ENCODE assay signal across 22 cellular contexts in genomic region chr4:1690698-1691097, GRCh38. TPM values are rescaled to one million over a fixed set of nuclear protein-coding genes. Genes with fewer than 3 reads are reported as not detected.
DNase-seq lines count a peak whose midpoint lies in the region; ATAC-seq, FAIRE-seq and TF ChIP-seq lines count a peak whose summit lies in the region.
"Had no signal": no experiment of that assay in that cellular context is flagged by ENCODE, and none has a peak within 500 bp of the region (broad histone marks: within the 10 kb centered on the region; RNA-seq: fewer than 3 reads in every experiment).

No MANE protein-coding gene starts in this region.

- DNase-seq in cardiac muscle cell (ENCODE audit: low read depth in 1 of 2, low spot score in 1 of 2) = no peak
- no peak for DNase-seq in cardiac septum (ENCODE audit: low spot score)
- no peak for DNase-seq in GM12878 (ENCODE audit: low read depth, low spot score)
- peak; percentile 26 for DNase-seq in lower lobe of right lung
- no peak for DNase-seq in testis
- DNase-seq in ACHN = no peak
- no peak for DNase-seq in NCI-H1092 (lab: John Stamatoyannopoulos, UW)
- DNase-seq in uterus = no peak
- DNase-seq: BE2C; DMS79; H7; HFFc6; NCI-H1105; NCI-H146; NCI-H2029; NCI-H2227 treated with DMSO at 0.1 percent for 48 hours; NCI-H510A; NCI-H748 treated with DMSO at 0.1 percent for 48 hours; NK-92 treated with Interleukin-12 subunit alpha and Interleukin-12 subunit beta, amount 100 ng/mL, for 24 hours had no signal

- TF ChIP-seq CTCF in cardiac muscle cell (IDR thresholded peaks at IDR 0.05; ENCODE audit: low read depth, low read length) = no peak
- no peak for TF ChIP-seq CTCF in GM12878 (IDR thresholded peaks at IDR 0.05 in 2 of 3, conservative IDR thresholded peaks at IDR 0.05 in 1 of 3; ENCODE audit: control insufficient read depth in 2 of 3, extremely low read depth in 1 of 3, insufficient read depth in 1 of 3, low read depth in 3 of 3, low read length in 3 of 3)
- no peak for TF ChIP-seq CTCF in lower lobe of right lung (IDR thresholded peaks at IDR 0.05)
- no peak for TF ChIP-seq CTCF in testis (IDR thresholded peaks at IDR 0.05)
- TF ChIP-seq CTCF in uterus (IDR thresholded peaks at IDR 0.05) = no peak

- no peaks in the 10 kb centered on the region for H3K79me2 ChIP-seq in GM12878 (ENCODE audit: control insufficient read depth, insufficient read depth, low read length)

- H3K27ac ChIP-seq in cardiac muscle cell = peak overlapping the region; percentile 28
- no peak overlapping the region for H3K27ac ChIP-seq in GM12878 (ENCODE audit: control insufficient read depth, insufficient read depth)
- no peak overlapping the region for H3K27ac ChIP-seq in lower lobe of right lung
- no peak overlapping the region for H3K27ac ChIP-seq in testis
- no peak overlapping the region for H3K27ac ChIP-seq in uterus
- H3K27ac ChIP-seq: A549, KMS-11 had no signal

- H3K4me3 ChIP-seq in cardiac muscle cell = no peak overlapping the region
- no peak overlapping the region for H3K4me3 ChIP-seq in GM12878
- no peak overlapping the region for H3K4me3 ChIP-seq in lower lobe of right lung
- no peak overlapping the region for H3K4me3 ChIP-seq in testis
- H3K4me3 ChIP-seq in uterus = no peak overlapping the region
- H3K4me3 ChIP-seq: A549 had no signal

- H3K27me3 ChIP-seq in cardiac muscle cell (no peaks in the 10 kb centered on the region), GM12878 (replicated peaks in 1 of 2; ENCODE audit: control insufficient read depth in 2 of 2, insufficient read depth in 2 of 2, low read length in 1 of 2) (no peaks in the 10 kb centered on the region), lower lobe of right lung (ENCODE audit: low read depth) (no peaks in the 10 kb centered on the region), testis (no peaks in the 10 kb centered on the region), uterus (no peaks in the 10 kb centered on the region)
- H3K27me3 ChIP-seq: BE2C had no signal

- SMC1A ChIA-PET in GM12878 (lab: Charles Lee; ENCODE audit: uncharacterized antibody, unreplicated experiment) = interaction anchor here (4.3 to 8.0 kb wide), 2 partner anchors 18 to 32 kb away, joined by 34 to 132 read pairs; partner anchors contain the start of genes TACC3 and TMEM129

- no peak overlapping the region for H3K4me2 ChIP-seq in GM12878 (ENCODE audit: control insufficient read depth, insufficient read depth)
- H3K4me2 ChIP-seq: A549, KMS-11 had no signal

- H3K36me3 ChIP-seq in cardiac muscle cell = peaks cover 27% of the 10 kb centered on the region
- peaks cover 23 to 25% of the 10 kb centered on the region in 2 experiments; a peak in 3 of 4 replicates for H3K36me3 ChIP-seq in GM12878 (ENCODE audit: control insufficient read depth in 2 of 2, insufficient read depth in 2 of 2, low read length in 1 of 2)
- H3K36me3 ChIP-seq in lower lobe of right lung = peaks cover 55% of the 10 kb centered on the region
- no peaks in the 10 kb centered on the region for H3K36me3 ChIP-seq in testis (ENCODE audit: low read depth, missing control alignments)
- no peaks in the 10 kb centered on the region for H3K36me3 ChIP-seq in uterus

- in situ Hi-C loops in GM12878 (cut with MboI) = loop anchor here (5.0 kb wide), 1 partner anchor 37 kb away; no protein-coding TSS in a partner anchor
- in situ Hi-C loops in ACHN (cut with HindIII; ENCODE audit: low pct_ligation_motif_present, low pct_unique_long_range_greater_than_20kb, low sequenced_read_pairs) = no loop called here

- POLR2A ChIA-PET in GM12878 (lab: Charles Lee) = interaction anchor here (1.3 kb wide), 1 partner anchor 22 kb away, joined by 4 read pairs; the partner anchor contains the start of gene SLBP

- TF ChIP-seq RAD21 in GM12878 (IDR thresholded peaks at IDR 0.05; ENCODE audit: insufficient read depth, low read depth, low read length) = no peak

- intact Hi-C loops in cardiac septum (cut with DNase I) (no loop called here), GM12878 (cut with micrococcal nuclease; ENCODE audit: unreplicated experiment) (no loop called here), lower lobe of right lung (cut with DNase I) (loop anchor here (5.0 kb wide), 1 partner anchor 37 kb away; no protein-coding TSS in a partner anchor), testis (cut with DNase I; ENCODE audit: low total_unique reads) (loop anchor here (5.0 kb wide), 1 partner anchor 37 kb away; no protein-coding TSS in a partner anchor), uterus (cut with DNase I; ENCODE audit: low total_unique reads) (loop anchor here (5.0 kb wide), 1 partner anchor 37 kb away; no protein-coding TSS in a partner anchor)

- no peak for FAIRE-seq in GM12878 (lab: Jason Lieb, UNC)
- FAIRE-seq: A549, HTR-8/SVneo had no signal

- RAD21 ChIA-PET in GM12878 (lab: Charles Lee; ENCODE audit: unreplicated experiment) = interaction anchor here (1.3 kb wide), 1 partner anchor 18 kb away, joined by 5 read pairs; no protein-coding TSS in a partner anchor

- TF ChIP-seq EP300 in GM12878 (IDR thresholded peaks at IDR 0.05; ENCODE audit: borderline replicate concordance in 1 of 2, control insufficient read depth in 1 of 2, low read depth in 2 of 2, low read length in 2 of 2) = no peak

- H3K9ac ChIP-seq in GM12878 (ENCODE audit: control insufficient read depth, insufficient read depth, low read length) = no peak overlapping the region
- H3K9ac ChIP-seq: KMS-11 had no signal

- ATAC-seq in GM12878 (no peak), lower lobe of right lung (no peak)
- ATAC-seq: A549 had no signal

- TF ChIP-seq POLR2A in GM12878 (IDR thresholded peaks at IDR 0.05; ENCODE audit: low read depth, low read length) (peak; percentile 58), testis (IDR thresholded peaks at IDR 0.05) (no peak), uterus (IDR thresholded peaks at IDR 0.05) (no peak)

- H3K9me3 ChIP-seq in cardiac muscle cell (ENCODE audit: low read depth) = no peaks in the 10 kb centered on the region
- no peaks in the 10 kb centered on the region for H3K9me3 ChIP-seq in GM12878 (replicated peaks; ENCODE audit: control insufficient read depth, insufficient read depth, low read length)
- H3K9me3 ChIP-seq in lower lobe of right lung = no peaks in the 10 kb centered on the region
- no peaks in the 10 kb centered on the region for H3K9me3 ChIP-seq in testis
- no peaks in the 10 kb centered on the region for H3K9me3 ChIP-seq in uterus
- H3K9me3 ChIP-seq: A549, BE2C had no signal

- H4K20me1 ChIP-seq in GM12878 (ENCODE audit: control insufficient read depth, insufficient read depth) = no peaks in the 10 kb centered on the region

- BruUV-seq in GM12878 (replicated peaks; lab: Mats Ljungman, UMichigan) = no TSS peak

- CTCF ChIA-PET in GM12878 (lab: Yijun Ruan, JAX) = interaction anchor here (1.5 to 8.3 kb wide), 2 partner anchors 17 to 119 kb away, joined by 4 to 258 read pairs; partner anchors contain the start of gene SLBP

- WGBS in GM12878 (ENCODE audit: insufficient coverage, insufficient replicate concordance, low lambda C conversion rate, missing lambda C conversion rate) = 100% methylated on average over 3 of the region's 3 CpGs
- 70 to 80% methylated on average over 1 to 3 of the region's 3 CpGs for WGBS in testis, 2 donors

- no peak overlapping the region for H2AFZ ChIP-seq in GM12878 (ENCODE audit: control insufficient read depth, low read depth, low read length)

- H3K4me1 ChIP-seq in cardiac muscle cell (ENCODE audit: low read depth) (no peaks in the 10 kb centered on the region), GM12878 (ENCODE audit: control insufficient read depth, insufficient read depth, low read length) (no peaks in the 10 kb centered on the region), lower lobe of right lung (peaks cover 6% of the 10 kb centered on the region), testis (no peaks in the 10 kb centered on the region), uterus (no peaks in the 10 kb centered on the region)
- H3K4me1 ChIP-seq: A549, BE2C had no signal

RNA-seq across cellular contexts. Expression of gene FAM53A, which starts 6.6 kb away (rescaled TPM):
- total RNA-seq in cardiac muscle cell (7.1 and 11.8 TPM in 2 replicates), cardiac septum (1.00 TPM), GM12878 (2014; rRNA removed) (0.40 and 1.4 TPM in 2 replicates), GM12878 (2014; rRNA removed; fragmentation: Illumina TruSeq; extraction: Trizol) (0.32 and 0.40 TPM in 2 replicates), GM12878 (2021) (0.77 and 0.87 TPM in 2 replicates), lower lobe of right lung (1.7 TPM), testis (10 to 100 TPM; 41.3 to 60.8 TPM), uterus (1 to 10 TPM in 2 of 4 donors, not detected in 2; 1.3 to 3.2 TPM)
- polyA plus RNA-seq in cardiac muscle cell (7.1 and 11.4 TPM in 2 replicates), GM12878 (2011; rRNA removed) (0.30 and 0.37 TPM in 2 replicates), GM12878 (2014; fragmentation: Illumina TruSeq; extraction: Trizol) (0.09 TPM in 1 of 2 replicates, not detected in the other), GM12878 (2014; fragmentation: Nextera tagmentation; extraction: Ambion mirVana) (under 1 TPM in 1 of 2 experiments, not detected in 1; 0.02 TPM), GM12878 (2014; rRNA removed) (0.44 and 1.3 TPM in 2 replicates), GM12878 (2016; fragmentation: Nextera tagmentation; extraction: Ambion mirVana) (under 1 TPM in 1 of 2 experiments, not detected in 1; 0.32 TPM), testis (ENCODE audit: insufficient read depth, low read depth, low replicate concordance) (24.2 TPM)
- 1.7 and 1.9 TPM in 2 replicates for total RNA-seq in GM12878 (2013; cell fraction: nucleolus; rRNA removed)
- polyA plus RNA-seq in GM12878 (2011; ENCODE audit: low read depth) = not detected
- polyA plus RNA-seq in GM12878 (2011; cell fraction: cytosol; rRNA removed) = 0.54 and 0.64 TPM in 2 replicates
- polyA plus RNA-seq in GM12878 (2011; cell fraction: nucleus; rRNA removed) = 0.88 and 1.4 TPM in 2 replicates
- polyA plus RNA-seq in GM12878 (2012) = 0.66 and 1.7 TPM in 2 replicates
- 0.44 and 0.77 TPM in 2 replicates for polyA minus RNA-seq in GM12878 (2011; rRNA and poly(A)+ RNA removed)
- polyA minus RNA-seq in GM12878 (2011; cell fraction: cytosol; rRNA and poly(A)+ RNA removed) = not detected in 2 replicates
- polyA minus RNA-seq in GM12878 (2011; cell fraction: nucleus; rRNA and poly(A)+ RNA removed) = 0.60 and 0.86 TPM in 2 replicates

RNA-seq across cellular contexts. Expression of gene SLBP, which starts 21.4 kb away (rescaled TPM):
- total RNA-seq in cardiac muscle cell (39.9 and 63.3 TPM in 2 replicates), cardiac septum (12.1 TPM), GM12878 (2014; rRNA removed) (185 and 205 TPM in 2 replicates), GM12878 (2014; rRNA removed; fragmentation: Illumina TruSeq; extraction: Trizol) (138 and 147 TPM in 2 replicates), GM12878 (2021) (111 and 114 TPM in 2 replicates), lower lobe of right lung (31.6 TPM), testis (100 to 1,000 TPM; 137 to 173 TPM), uterus (10 to 100 TPM; 25.0 to 56.4 (median 41.4) TPM)
- polyA plus RNA-seq in cardiac muscle cell (62.0 TPM in 2 replicates), GM12878 (2011; rRNA removed) (168 and 247 TPM in 2 replicates), GM12878 (2014; fragmentation: Illumina TruSeq; extraction: Trizol) (206 and 227 TPM in 2 replicates), GM12878 (2014; fragmentation: Nextera tagmentation; extraction: Ambion mirVana) (100 to 1,000 TPM in 1 of 2 experiments, 10 to 100 TPM in 1; 94.4 to 101 TPM), GM12878 (2014; rRNA removed) (142 and 148 TPM in 2 replicates), GM12878 (2016; fragmentation: Nextera tagmentation; extraction: Ambion mirVana) (100 to 1,000 TPM; 277 to 278 TPM), testis (ENCODE audit: insufficient read depth, low read depth, low replicate concordance) (118 TPM)
- total RNA-seq in GM12878 (2013; cell fraction: nucleolus; rRNA removed) = 19.4 and 19.5 TPM in 2 replicates
- polyA plus RNA-seq in GM12878 (2011; ENCODE audit: low read depth) = 68.6 TPM
- polyA plus RNA-seq in GM12878 (2011; cell fraction: cytosol; rRNA removed) = 91.0 and 98.4 TPM in 2 replicates
- 60.3 and 79.5 TPM in 2 replicates for polyA plus RNA-seq in GM12878 (2011; cell fraction: nucleus; rRNA removed)
- 69.3 and 70.1 TPM in 2 replicates for polyA plus RNA-seq in GM12878 (2012)
- 64.3 and 65.5 TPM in 2 replicates for polyA minus RNA-seq in GM12878 (2011; rRNA and poly(A)+ RNA removed)
- 42.9 and 43.9 TPM in 2 replicates for polyA minus RNA-seq in GM12878 (2011; cell fraction: cytosol; rRNA and poly(A)+ RNA removed)
- 13.2 and 26.1 TPM in 2 replicates for polyA minus RNA-seq in GM12878 (2011; cell fraction: nucleus; rRNA and poly(A)+ RNA removed)

RNA-seq across cellular contexts. Expression of gene TMEM129, which starts 30.4 kb away (rescaled TPM):
- total RNA-seq in cardiac muscle cell (174 and 175 TPM in 2 replicates), cardiac septum (38.1 TPM), GM12878 (2014; rRNA removed) (18.4 and 20.9 TPM in 2 replicates), GM12878 (2014; rRNA removed; fragmentation: Illumina TruSeq; extraction: Trizol) (7.7 and 9.0 TPM in 2 replicates), GM12878 (2021) (19.3 and 20.4 TPM in 2 replicates), lower lobe of right lung (30.9 TPM), testis (10 to 100 TPM; 76.1 to 76.4 TPM), uterus (10 to 100 TPM; 31.0 to 99.7 (median 42.7) TPM)
- polyA plus RNA-seq in cardiac muscle cell (124 and 137 TPM in 2 replicates), GM12878 (2011; rRNA removed) (4.0 and 8.6 TPM in 2 replicates), GM12878 (2014; fragmentation: Illumina TruSeq; extraction: Trizol) (2.1 and 7.2 TPM in 2 replicates), GM12878 (2014; fragmentation: Nextera tagmentation; extraction: Ambion mirVana) (under 1 TPM; 0.19 to 0.46 TPM), GM12878 (2014; rRNA removed) (24.9 and 25.1 TPM in 2 replicates), GM12878 (2016; fragmentation: Nextera tagmentation; extraction: Ambion mirVana) (10 to 100 TPM; 17.3 to 23.2 TPM), testis (ENCODE audit: insufficient read depth, low read depth, low replicate concordance) (34.0 TPM)
- 20.1 and 24.9 TPM in 2 replicates for total RNA-seq in GM12878 (2013; cell fraction: nucleolus; rRNA removed)
- 3.5 TPM for polyA plus RNA-seq in GM12878 (2011; ENCODE audit: low read depth)
- 15.0 and 28.3 TPM in 2 replicates for polyA plus RNA-seq in GM12878 (2011; cell fraction: cytosol; rRNA removed)
- polyA plus RNA-seq in GM12878 (2011; cell fraction: nucleus; rRNA removed) = 37.7 and 44.3 TPM in 2 replicates
- 10.2 and 12.3 TPM in 2 replicates for polyA plus RNA-seq in GM12878 (2012)
- 6.2 and 15.6 TPM in 2 replicates for polyA minus RNA-seq in GM12878 (2011; rRNA and poly(A)+ RNA removed)
- 6.4 and 6.9 TPM in 2 replicates for polyA minus RNA-seq in GM12878 (2011; cell fraction: cytosol; rRNA and poly(A)+ RNA removed)
- 7.4 and 9.1 TPM in 2 replicates for polyA minus RNA-seq in GM12878 (2011; cell fraction: nucleus; rRNA and poly(A)+ RNA removed)

RNA-seq across cellular contexts. Expression of gene TACC3, which starts 30.6 kb away (rescaled TPM):
- total RNA-seq in cardiac muscle cell (14.4 and 78.2 TPM in 2 replicates), cardiac septum (4.1 TPM), GM12878 (2014; rRNA removed) (48.1 and 66.7 TPM in 2 replicates), GM12878 (2014; rRNA removed; fragmentation: Illumina TruSeq; extraction: Trizol) (44.5 and 48.6 TPM in 2 replicates), GM12878 (2021) (120 and 121 TPM in 2 replicates), lower lobe of right lung (19.3 TPM), testis (100 to 1,000 TPM in 1 of 2 donors, 10 to 100 TPM in 1; 82.9 to 112 TPM), uterus (10 to 100 TPM in 1 of 4 donors, 1 to 10 TPM in 3; 4.6 to 15.6 (median 7.3) TPM)
- polyA plus RNA-seq in cardiac muscle cell (18.1 and 73.1 TPM in 2 replicates), GM12878 (2011; rRNA removed) (29.0 and 39.7 TPM in 2 replicates), GM12878 (2014; fragmentation: Illumina TruSeq; extraction: Trizol) (77.1 and 99.7 TPM in 2 replicates), GM12878 (2014; fragmentation: Nextera tagmentation; extraction: Ambion mirVana) (1 to 10 TPM; 2.8 to 8.1 TPM), GM12878 (2014; rRNA removed) (79.9 and 99.2 TPM in 2 replicates), GM12878 (2016; fragmentation: Nextera tagmentation; extraction: Ambion mirVana) (100 to 1,000 TPM; 103 to 115 TPM), testis (ENCODE audit: insufficient read depth, low read depth, low replicate concordance) (158 TPM)
- total RNA-seq in GM12878 (2013; cell fraction: nucleolus; rRNA removed) = 45.6 and 47.9 TPM in 2 replicates
- 26.4 TPM for polyA plus RNA-seq in GM12878 (2011; ENCODE audit: low read depth)
- polyA plus RNA-seq in GM12878 (2011; cell fraction: cytosol; rRNA removed) = 48.5 and 50.4 TPM in 2 replicates
- 145 and 206 TPM in 2 replicates for polyA plus RNA-seq in GM12878 (2011; cell fraction: nucleus; rRNA removed)
- 58.5 and 64.0 TPM in 2 replicates for polyA plus RNA-seq in GM12878 (2012)
- 10.1 and 26.4 TPM in 2 replicates for polyA minus RNA-seq in GM12878 (2011; rRNA and poly(A)+ RNA removed)
- 17.0 and 25.1 TPM in 2 replicates for polyA minus RNA-seq in GM12878 (2011; cell fraction: cytosol; rRNA and poly(A)+ RNA removed)
- 17.8 and 34.8 TPM in 2 replicates for polyA minus RNA-seq in GM12878 (2011; cell fraction: nucleus; rRNA and poly(A)+ RNA removed)

Comparison
In these comparisons a context has a peak if more than half of its experiments do, and no peak if none do; other contexts are left out.
1. intact Hi-C loops: an anchor here in lower lobe of right lung (5.0 kb wide), testis (5.0 kb wide) and uterus (5.0 kb wide); none called in cardiac septum and GM12878.